Comparison of ENCODE assay signal across 8 cellular contexts in genomic region chr17:46190763-46191162, GRCh38. TPM values are rescaled to one million over a fixed set of nuclear protein-coding genes. Genes with fewer than 3 reads are reported as not detected.
DNase-seq lines count a peak whose midpoint lies in the region; ATAC-seq and TF ChIP-seq lines count a peak whose summit lies in the region.

No MANE protein-coding gene starts in this region.

- no peak for ATAC-seq in GM21723 (IDR thresholded peaks at IDR 0.05; ENCODE audit: unreplicated experiment)

- H3K4me3 ChIP-seq in ascending aorta (peak overlapping the region; percentile 99 to 100), thyroid gland (replicated peaks in 1 of 3) (no peak overlapping the region)

- H3K27me3 ChIP-seq in ascending aorta, result no peaks in the 10 kb centered on the region
- H3K27me3 ChIP-seq in thyroid gland, result no peaks in the 10 kb centered on the region

- H3K27ac ChIP-seq in ascending aorta, result peak overlapping the region; percentile 99 to 100
- H3K27ac ChIP-seq in thyroid gland, result peak overlapping the region in 2 of 3 donors; percentile 45 to 100

- no peak for DNase-seq in activated naive CD4-positive, alpha-beta T cell treated with anti-CD3 and anti-CD28 coated beads for 36 hours
- DNase-seq in activated naive CD4-positive, alpha-beta T cell (lab: John Stamatoyannopoulos, UW), result no peak
- DNase-seq in ascending aorta (ENCODE audit: low spot score in 2 of 2) (no peak), kidney glomerular epithelial cell (lab: John Stamatoyannopoulos, UW) (peak; percentile 34), thyroid gland (no peak), GM19240 (ENCODE audit: insufficient read length, low spot score) (no peak)
- no peak for DNase-seq in stimulated activated CD4-positive, alpha-beta T cell treated with anti-CD3 and anti-CD28 coated beads, Interleukin-4, amount 100 ng/mL, for 24 hours

- H3K4me1 ChIP-seq in ascending aorta (peaks cover 13 to 53% of the 10 kb centered on the region in 2 donors), thyroid gland (peaks cover 51 to 63% of the 10 kb centered on the region in 2 donors)

- H3K9me3 ChIP-seq in ascending aorta, result no peaks in the 10 kb centered on the region
- H3K9me3 ChIP-seq in thyroid gland, result no peaks in the 10 kb centered on the region

- H3K4me1 Mint-ChIP-seq in activated naive CD4-positive, alpha-beta T cell treated with anti-CD3 and anti-CD28 coated beads for 36 hours (ENCODE audit: low read depth), result peaks cover 61% of the 10 kb centered on the region

- H3K4me3 Mint-ChIP-seq in activated naive CD4-positive, alpha-beta T cell treated with anti-CD3 and anti-CD28 coated beads for 36 hours, result peak overlapping the region; percentile 70

- no peaks in the 10 kb centered on the region for H3K36me3 ChIP-seq in ascending aorta
- H3K36me3 ChIP-seq in thyroid gland, result no peaks in the 10 kb centered on the region

- TF ChIP-seq CTCF in ascending aorta (IDR thresholded peaks at IDR 0.05) (no peak), thyroid gland (IDR thresholded peaks at IDR 0.05) (no peak)

- H3K9me3 Mint-ChIP-seq in activated naive CD4-positive, alpha-beta T cell treated with anti-CD3 and anti-CD28 coated beads for 36 hours, result no peaks in the 10 kb centered on the region

- no peaks in the 10 kb centered on the region for H3K27me3 Mint-ChIP-seq in activated naive CD4-positive, alpha-beta T cell treated with anti-CD3 and anti-CD28 coated beads for 36 hours (ENCODE audit: low read depth)

- no peak for TF ChIP-seq POLR2A in thyroid gland (IDR thresholded peaks at IDR 0.05)

- CTCF ChIA-PET in activated naive CD4-positive, alpha-beta T cell treated with anti-CD3 and anti-CD28 coated beads for 36 hours (lab: Charles Lee), result no interaction called here

- intact Hi-C loops in activated naive CD4-positive, alpha-beta T cell treated with anti-CD3 and anti-CD28 coated beads for 36 hours (cut with micrococcal nuclease), result loop anchor here (2.0 to 5.0 kb wide), 3 partner anchors 14 to 878 kb away; no protein-coding TSS in a partner anchor
- intact Hi-C loops in ascending aorta (cut with DNase I), result no loop called here
- intact Hi-C loops in thyroid gland (cut with DNase I), result loop anchor here (5.0 kb wide), 1 partner anchor 153 kb away; no protein-coding TSS in a partner anchor

- peak overlapping the region; percentile 81 for H3K27ac Mint-ChIP-seq in activated naive CD4-positive, alpha-beta T cell treated with anti-CD3 and anti-CD28 coated beads for 36 hours

- H3K36me3 Mint-ChIP-seq in activated naive CD4-positive, alpha-beta T cell treated with anti-CD3 and anti-CD28 coated beads for 36 hours (ENCODE audit: low read depth), result peaks cover 9% of the 10 kb centered on the region

- WGBS in thyroid gland, 2 donors, result 46 to 52% methylated on average over 4 of the region's 4 CpGs

RNA-seq across cellular contexts. Expression of gene KANSL1, which starts 2.5 kb away (rescaled TPM):
- total RNA-seq in activated naive CD4-positive, alpha-beta T cell treated with anti-CD3 and anti-CD28 coated beads for 36 hours, result 10 to 100 TPM; 64.3 to 64.5 TPM
- total RNA-seq in ascending aorta, result 53.5 TPM
- 100 to 1,000 TPM in 3 of 4 donors, 10 to 100 TPM in 1; 90.7 to 209 (median 124) TPM for total RNA-seq in thyroid gland

Comparison
In these comparisons a context has a peak if more than half of its experiments do, and no peak if none do; other contexts are left out.
1. H3K4me3 ChIP-seq: peak in ascending aorta (2 of 2); none in thyroid gland (0 of 3).